Comparison of ENCODE assay signal across 14 cellular contexts in the genomic region with DNA sequence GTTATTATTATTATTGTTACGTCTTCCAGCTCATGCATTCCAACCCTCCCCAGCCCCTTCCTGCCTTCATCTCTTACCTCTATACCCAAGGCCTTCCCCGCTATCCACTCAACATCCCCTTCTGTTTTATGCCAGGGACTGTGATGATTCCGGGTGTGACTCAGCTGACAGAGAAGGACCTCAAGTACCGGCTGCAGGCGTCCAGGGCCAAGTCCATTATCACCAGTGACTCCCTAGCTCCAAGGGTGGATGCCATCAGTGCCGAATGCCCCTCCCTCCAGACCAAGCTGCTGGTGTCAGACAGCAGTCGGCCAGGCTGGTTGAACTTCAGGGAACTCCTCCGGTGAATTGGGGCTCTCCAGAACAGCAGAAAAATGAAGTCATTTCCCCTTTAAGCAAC. TPM values are rescaled to one million over a fixed set of nuclear protein-coding genes. Genes with fewer than 3 reads are reported as not detected.
"Had no signal": no experiment of that assay in that cellular context is flagged by ENCODE, and none has a peak within 500 bp of the region (broad histone marks: within the 10 kb centered on the region; RNA-seq: fewer than 3 reads in every experiment).

No MANE protein-coding gene starts in this region.

RNA-seq across cellular contexts. Expression of a gene that starts 14.6 kb away (rescaled TPM):
- total RNA-seq: subcutaneous adipose tissue, suprapubic skin, temporal lobe, thoracic aorta, thyroid gland, tibial nerve, transverse colon, upper lobe of left lung, upper lobe of right lung, ureter, urinary bladder, uterus, vagina had no signal
- polyA plus RNA-seq: urinary bladder had no signal

RNA-seq across cellular contexts. Expression of a gene that starts 32.2 kb away (rescaled TPM):
- total RNA-seq: stomach, suprapubic skin, temporal lobe, thoracic aorta, tibial nerve, transverse colon, upper lobe of right lung, ureter, urinary bladder, uterus, vagina had no signal
